In the genomic region with DNA sequence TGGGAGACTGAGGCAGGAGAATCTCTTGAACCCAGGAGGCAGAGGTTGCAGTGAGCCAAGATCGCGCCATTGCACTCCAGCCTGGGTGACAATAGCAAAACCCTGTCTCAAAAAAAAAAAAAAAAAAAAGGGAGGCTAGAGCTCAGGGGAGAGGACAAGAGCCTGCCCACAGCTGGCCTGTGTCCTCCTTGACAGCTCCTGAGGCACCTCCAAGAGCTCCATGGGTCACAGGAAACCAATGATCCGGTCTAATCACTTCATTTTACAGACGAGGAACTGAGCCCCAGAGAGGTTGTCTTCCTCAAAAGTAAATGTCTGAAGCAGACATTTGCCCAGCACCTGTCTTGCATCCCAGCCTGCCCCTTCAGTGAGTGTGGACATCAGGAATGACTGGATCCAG, we compare ENCODE assay signal across 23 cellular contexts. TPM values are rescaled to one million over a fixed set of nuclear protein-coding genes. Genes with fewer than 3 reads are reported as not detected.
DNase-seq lines count a peak whose midpoint lies in the region; ATAC-seq and TF ChIP-seq lines count a peak whose summit lies in the region.
"Had no signal": no experiment of that assay in that cellular context is flagged by ENCODE, and none has a peak within 500 bp of the region (broad histone marks: within the 10 kb centered on the region; RNA-seq: fewer than 3 reads in every experiment).

No MANE protein-coding gene starts in this region.

- H3K27ac ChIP-seq in heart right ventricle (peak overlapping the region; percentile 36 to 87 (median 70)), layer of hippocampus (ENCODE audit: low read depth, low read length) (peak overlapping the region; percentile 27), sigmoid colon (peak overlapping the region; percentile 65 to 83 (median 82)), uterus (peak overlapping the region; percentile 85 to 91)
- H3K27ac ChIP-seq: parathyroid adenoma, SJSA1 had no signal

- WGBS in heart right ventricle, 2 donors, result 82 to 87% methylated on average over 4 of the region's 4 CpGs
- 82 to 89% methylated on average over 4 of the region's 4 CpGs for WGBS in sigmoid colon, 2 donors

- H3K4me1 ChIP-seq in heart right ventricle (peaks cover 0 to 63% (median 23%) of the 10 kb centered on the region in 9 donors), sigmoid colon (peaks cover 0 to 54% (median 48%) of the 10 kb centered on the region in 4 donors), uterus (no peaks in the 10 kb centered on the region)
- H3K4me1 ChIP-seq: parathyroid adenoma, SJSA1 had no signal

- H3K4me3 ChIP-seq in heart right ventricle (no peak overlapping the region), sigmoid colon (no peak overlapping the region), uterus (no peak overlapping the region)
- H3K4me3 ChIP-seq: SJSA1 had no signal

- DNase-seq in heart right ventricle (no peak), Right ventricle myocardium inferior (ENCODE audit: missing footprints) (no peak), sigmoid colon (peak; percentile 87), uterus (no peak), HEK293T (ENCODE audit: extremely low spot score) (no peak)
- DNase-seq: activated CD8-positive, alpha-beta memory T cell treated with anti-CD3 and anti-CD28 coated beads, Interleukin-2, amount 50 U/mL, for 4 hours; Caco-2; DND-41; erythroblast; Kasumi-1; naive B cell; NCI-H1092; NCI-H2029 treated with DMSO at 0.1 percent for 48 hours; NCI-H345; NCI-H82; OCI-M1; stimulated activated CD4-positive, alpha-beta T cell treated with anti-CD3 and anti-CD28 coated beads, Interleukin-2, amount 100 ng/mL, for 24 hours; stimulated activated naive CD8-positive, alpha-beta T cell treated with anti-CD3 and anti-CD28 coated beads, Interleukin-15, Interleukin-2, amounts not matched to agents 100 U/mL and 50 U/mL, for 24 hours had no signal

- POLR2A ChIA-PET in HEK293T (lab: Yijun Ruan, JAX), result no interaction called here

- H3K36me3 ChIP-seq in heart right ventricle (peaks cover 0 to 100% (median 39%) of the 10 kb centered on the region in 9 donors), sigmoid colon (peaks cover 48 to 96% (median 50%) of the 10 kb centered on the region in 4 donors), uterus (no peaks in the 10 kb centered on the region)

- no peaks in the 10 kb centered on the region for H3K9me3 ChIP-seq in heart right ventricle
- no peaks in the 10 kb centered on the region for H3K9me3 ChIP-seq in sigmoid colon
- H3K9me3 ChIP-seq in uterus, result no peaks in the 10 kb centered on the region
- H3K9me3 ChIP-seq: Caco-2, SJSA1 had no signal

- TF ChIP-seq CTCF in heart right ventricle (IDR thresholded peaks at IDR 0.05), result no peak
- TF ChIP-seq CTCF in sigmoid colon (IDR thresholded peaks at IDR 0.05), result no peak
- no peak for TF ChIP-seq CTCF in uterus (IDR thresholded peaks at IDR 0.05)

- ATAC-seq in heart right ventricle (peak in 1 of 8 donors; percentile 18), Right ventricle myocardium inferior (no peak), HG03442 (IDR thresholded peaks at IDR 0.05; ENCODE audit: unreplicated experiment) (no peak), HG03565 (IDR thresholded peaks at IDR 0.05; ENCODE audit: unreplicated experiment) (no peak)
- ATAC-seq: stimulated activated naive CD8-positive, alpha-beta T cell treated with anti-CD3 and anti-CD28 coated beads, Interleukin-15, Interleukin-2, amounts not matched to agents 100 U/mL and 50 U/mL, for 24 hours had no signal

- intact Hi-C loops in heart right ventricle (cut with DNase I) (loop anchor here in 3 of 10 donors (5.0 kb wide), 3 partner anchors 33 to 47 kb away; no protein-coding TSS in a partner anchor), Right ventricle myocardium inferior (cut with DNase I) (loop anchor here (5.0 kb wide), 1 partner anchor 33 kb away; no protein-coding TSS in a partner anchor), sigmoid colon (cut with DNase I) (no loop called here), uterus (cut with DNase I; ENCODE audit: low total_unique reads) (no loop called here)

- TF ChIP-seq POLR2A in sigmoid colon (IDR thresholded peaks at IDR 0.05) (no peak), uterus (IDR thresholded peaks at IDR 0.05) (no peak)

- CTCF ChIA-PET in HEK293T (lab: Yijun Ruan, JAX), result no interaction called here

- no peaks in the 10 kb centered on the region for H3K27me3 ChIP-seq in heart right ventricle
- no peaks in the 10 kb centered on the region for H3K27me3 ChIP-seq in layer of hippocampus (ENCODE audit: control insufficient read depth, insufficient read depth, low read length)
- no peaks in the 10 kb centered on the region for H3K27me3 ChIP-seq in sigmoid colon
- H3K27me3 ChIP-seq in uterus, result no peaks in the 10 kb centered on the region
- H3K27me3 ChIP-seq: SJSA1 had no signal

- no peak for TF ChIP-seq EP300 in sigmoid colon (IDR thresholded peaks at IDR 0.05)

TF ChIP-seq in HEK293T, 16 proteins besides CTCF, POLR2A, EP300 and RAD21:
- no peak for TF ChIP-seq LEF1 (IDR thresholded peaks at IDR 0.05; ENCODE audit: borderline replicate concordance)
- no peak for TF ChIP-seq TARDBP (IDR thresholded peaks at IDR 0.05)
- no peak for TF ChIP-seq ZNF384 (IDR thresholded peaks at IDR 0.05)
- TF ChIP-seq, protein P1, sequence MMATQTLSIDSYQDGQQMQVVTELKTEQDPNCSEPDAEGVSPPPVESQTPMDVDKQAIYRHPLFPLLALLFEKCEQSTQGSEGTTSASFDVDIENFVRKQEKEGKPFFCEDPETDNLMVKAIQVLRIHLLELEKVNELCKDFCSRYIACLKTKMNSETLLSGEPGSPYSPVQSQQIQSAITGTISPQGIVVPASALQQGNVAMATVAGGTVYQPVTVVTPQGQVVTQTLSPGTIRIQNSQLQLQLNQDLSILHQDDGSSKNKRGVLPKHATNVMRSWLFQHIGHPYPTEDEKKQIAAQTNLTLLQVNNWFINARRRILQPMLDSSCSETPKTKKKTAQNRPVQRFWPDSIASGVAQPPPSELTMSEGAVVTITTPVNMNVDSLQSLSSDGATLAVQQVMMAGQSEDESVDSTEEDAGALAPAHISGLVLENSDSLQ (IDR thresholded peaks at IDR 0.05), result no peak
- no peak for TF ChIP-seq NFRKB (IDR thresholded peaks at IDR 0.05)
- no peak for TF ChIP-seq FOXA1 (IDR thresholded peaks at IDR 0.05)

RNA-seq across cellular contexts. Expression of a gene that starts 49.4 kb away (rescaled TPM):
- total RNA-seq in heart right ventricle (100 to 1,000 TPM in 1 of 10 donors, 10 to 100 TPM in 9; 33.5 to 120 (median 44.4) TPM), Right ventricle myocardium inferior (65.8 TPM), sigmoid colon (100 to 1,000 TPM; 136 to 242 (median 145) TPM), uterus (100 to 1,000 TPM in 3 of 4 donors, 10 to 100 TPM in 1; 70.7 to 252 (median 184) TPM)
- polyA plus RNA-seq in heart right ventricle (10 to 100 TPM; 30.2 to 68.9 TPM), sigmoid colon (10 to 100 TPM in 1 of 3 donors, 1 to 10 TPM in 2; 3.9 to 29.9 (median 6.6) TPM)

Comparison
In these comparisons a context has a peak if more than half of its experiments do, and no peak if none do; other contexts are left out.
1. H3K27ac ChIP-seq: peak in every context shown above with its lines; median percentile 88 in uterus; 82 in sigmoid colon; 70 in heart right ventricle; 27 in layer of hippocampus.